ENCODE assay signal across 7 cellular contexts in the genomic region with DNA sequence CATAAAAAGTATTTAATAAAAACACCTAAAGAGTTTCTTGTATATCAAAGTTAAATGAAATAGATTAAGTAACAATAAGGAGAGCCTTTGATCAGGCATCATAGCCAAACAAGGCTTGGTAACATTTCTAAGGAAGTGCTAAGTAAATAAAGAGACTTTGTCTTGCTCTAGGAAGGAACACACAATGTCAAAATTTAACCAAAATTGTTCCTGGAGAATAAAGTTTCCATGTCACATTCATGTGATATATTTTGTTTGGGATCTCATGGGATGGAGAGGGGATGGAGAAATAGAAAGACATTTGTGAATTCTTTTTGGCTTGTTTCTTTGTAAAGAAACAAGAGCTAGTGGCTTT.
"Had no signal": no experiment of that assay in that cellular context is flagged by ENCODE, and none has a peak within 500 bp of the region (broad histone marks: within the 10 kb centered on the region; RNA-seq: fewer than 3 reads in every experiment).

No MANE protein-coding gene starts in this region.

- H3K4me3 ChIP-seq: K562 had no signal

- ATAC-seq: HepG2, K562 had no signal

- H3K27ac ChIP-seq: HL-60 had no signal

- DNase-seq: IMR-90, KBM-7, KG1 had no signal

- H3K4me3 Mint-ChIP-seq: IgD-negative memory B cell had no signal

- H3K9me3 Mint-ChIP-seq: IgD-negative memory B cell had no signal

- H3K36me3 Mint-ChIP-seq: IgD-negative memory B cell had no signal

- H3K27ac Mint-ChIP-seq: IgD-negative memory B cell had no signal
